In genomic region chr11:11975201-11976092, GRCh38 we compare ENCODE assay signal across 13 cellular contexts. TPM values are rescaled to one million over a fixed set of nuclear protein-coding genes. Genes with fewer than 3 reads are reported as not detected.
A peak's percentile ranks its signal among the peaks of the same experiment; 100 is the strongest.
DNase-seq lines count a peak whose midpoint lies in the region; ATAC-seq, FAIRE-seq and TF ChIP-seq lines count a peak whose summit lies in the region.
"Had no signal": no experiment of that assay in that cellular context is flagged by ENCODE, and none has a peak within 500 bp of the region (broad histone marks: within the 10 kb centered on the region; RNA-seq: fewer than 3 reads in every experiment).

No MANE protein-coding gene starts in this region.

- no peak overlapping the region for H3T11ph ChIP-seq in H9 (ENCODE audit: low read length)

- H3K79me1 ChIP-seq in H9 (ENCODE audit: insufficient read depth, low read depth, low read length, poor library complexity, severe bottlenecking), result no peaks in the 10 kb centered on the region

- H4K20me1 ChIP-seq in H9 (ENCODE audit: control insufficient read depth, insufficient read depth, insufficient read length) (no peaks in the 10 kb centered on the region), PC-9 (ENCODE audit: insufficient read depth) (no peaks in the 10 kb centered on the region)

- H2BK15ac ChIP-seq in H9 (ENCODE audit: low read depth, low read length), result no peak overlapping the region

- H3K4me1 ChIP-seq in H9 (ENCODE audit: insufficient read depth, low read length), result no peaks in the 10 kb centered on the region
- H3K4me1 ChIP-seq in endodermal cell (ENCODE audit: control insufficient read depth, insufficient read depth, low read length), result no peaks in the 10 kb centered on the region
- H3K4me1 ChIP-seq in small intestine (ENCODE audit: control insufficient read depth in 2 of 2, insufficient read depth in 1 of 2, low read depth in 1 of 2, low read length in 1 of 2), result peaks cover 0 to 3% of the 10 kb centered on the region in 2 donors
- peaks cover 12 to 59% of the 10 kb centered on the region in 2 donors for H3K4me1 ChIP-seq in thyroid gland
- H3K4me1 ChIP-seq in PC-9 (replicated peaks; ENCODE audit: insufficient read depth), result peaks cover 15% of the 10 kb centered on the region

- H3K4me1 Mint-ChIP-seq in H9 (peaks cover 19 to 23% of the 10 kb centered on the region in 2 experiments), endodermal cell (peaks cover 24% of the 10 kb centered on the region)
- H3K4me1 Mint-ChIP-seq: activated B cell treated with CpG ODN at 0.5 μM for 24 hours had no signal

- no peak overlapping the region for H2AK5ac ChIP-seq in H9 (ENCODE audit: insufficient read length, low read length)

- H3K4me3 ChIP-seq in endodermal cell (ENCODE audit: low read length) (no peak overlapping the region), small intestine (ENCODE audit: low read depth in 1 of 2, low read length in 2 of 2) (no peak overlapping the region), thyroid gland (replicated peaks in 1 of 3) (no peak overlapping the region), PC-9 (no peak overlapping the region)
- H3K4me3 ChIP-seq: GM12878, lung had no signal

- no peak overlapping the region for H3K14ac ChIP-seq in H9 (ENCODE audit: insufficient read depth, low read length)

- no peak overlapping the region for H3K27ac ChIP-seq in H9 (ENCODE audit: insufficient read length, low read depth, low read length)
- no peak overlapping the region for H3K27ac ChIP-seq in endodermal cell (ENCODE audit: low read depth, low read length)
- peak overlapping the region in 1 of 2 donors; percentile 9 for H3K27ac ChIP-seq in small intestine (ENCODE audit: low read depth in 1 of 2, low read length in 1 of 2)
- no peak overlapping the region for H3K27ac ChIP-seq in thyroid gland
- H3K27ac ChIP-seq in PC-9, result no peak overlapping the region

- no peak overlapping the region for H3K18ac ChIP-seq in H9 (ENCODE audit: insufficient read length, low read depth, low read length)

- H3K4me3 Mint-ChIP-seq in H9 (no peak overlapping the region), endodermal cell (no peak overlapping the region)
- H3K4me3 Mint-ChIP-seq: activated B cell treated with CpG ODN at 0.5 μM for 24 hours had no signal

- TF ChIP-seq CTCF in H9 (conservative IDR thresholded peaks at IDR 0.05) (no peak), endodermal cell (conservative IDR thresholded peaks at IDR 0.05) (no peak), thyroid gland (IDR thresholded peaks at IDR 0.05) (no peak), PC-9 (conservative IDR thresholded peaks at IDR 0.05) (no peak)

- no peaks in the 10 kb centered on the region for H3K23me2 ChIP-seq in H9 (ENCODE audit: insufficient read length, low read depth, low read length, poor library complexity, severe bottlenecking)

- H2AFZ ChIP-seq in H9 (ENCODE audit: low read length) (no peak overlapping the region), PC-9 (no peak overlapping the region)

- H3K4ac ChIP-seq in H9 (ENCODE audit: low read depth, low read length), result no peak overlapping the region

- WGBS in H9 (ENCODE audit: extremely low coverage, insufficient read length, low lambda C conversion rate), result no CpG with 5 or more reads among the region's 11 CpGs
- WGBS in endodermal cell (ENCODE audit: insufficient coverage in 1 of 2, insufficient read length in 1 of 2), 2 experiments, result 89 to 100% methylated on average over 4 to 11 of the region's 11 CpGs
- WGBS in small intestine, 3 donors, result 60 to 77% (median 70%) methylated on average over 11 of the region's 11 CpGs
- 87 to 96% methylated on average over 10 to 11 of the region's 11 CpGs for WGBS in thyroid gland, 2 donors

- no peaks in the 10 kb centered on the region for H3K79me2 ChIP-seq in H9 (ENCODE audit: insufficient read depth, low read length)
- H3K79me2 ChIP-seq in PC-9 (ENCODE audit: low read depth), result no peaks in the 10 kb centered on the region

- H3K23ac ChIP-seq in H9 (ENCODE audit: insufficient read length, low read depth, low read length), result no peak overlapping the region

- no peak for FAIRE-seq in small intestine (lab: Jason Lieb, UNC)
- FAIRE-seq: GM12878 had no signal

- no TSS peak for BruUV-seq in PC-9 (replicated peaks; lab: Mats Ljungman, UMichigan)

- DNase-seq in H9 (peak; percentile 19), NCI-H524 (lab: John Stamatoyannopoulos, UW) (peak; percentile 59 to 82), endodermal cell (peak; percentile 44), small intestine (peak; percentile 22), thyroid gland (no peak), PC-9 (no peak), HK-2 (ENCODE audit: unreplicated experiment) (no peak)
- DNase-seq: activated B cell treated with CpG ODN at 0.5 μM for 24 hours, Caco-2, NCI-H1436 had no signal

- H2BK5ac ChIP-seq in H9 (ENCODE audit: insufficient read length, low read length), result no peak overlapping the region

- H3K9me3 Mint-ChIP-seq in H9 (no peaks in the 10 kb centered on the region), endodermal cell (no peaks in the 10 kb centered on the region)
- H3K9me3 Mint-ChIP-seq: activated B cell treated with CpG ODN at 0.5 μM for 24 hours had no signal

- H3K9me3 ChIP-seq in H9 (ENCODE audit: control insufficient read depth, low read depth, low read length) (no peaks in the 10 kb centered on the region), endodermal cell (ENCODE audit: control insufficient read depth, low read length) (no peaks in the 10 kb centered on the region), small intestine (ENCODE audit: control insufficient read depth, low read depth) (no peaks in the 10 kb centered on the region), thyroid gland (no peaks in the 10 kb centered on the region), PC-9 (ENCODE audit: insufficient read depth, low read depth) (no peaks in the 10 kb centered on the region)
- H3K9me3 ChIP-seq: Caco-2 had no signal

- H3K27ac Mint-ChIP-seq in H9 (no peak overlapping the region; a peak in 1 of 7 replicates), endodermal cell (no peak overlapping the region)
- H3K27ac Mint-ChIP-seq: activated B cell treated with CpG ODN at 0.5 μM for 24 hours had no signal

- H2BK12ac ChIP-seq in H9 (ENCODE audit: insufficient read length, low read depth, low read length), result no peak overlapping the region

- no peaks in the 10 kb centered on the region for H3F3A ChIP-seq in PC-9 (ENCODE audit: insufficient read depth, low read depth)

- no peak overlapping the region for H2BK120ac ChIP-seq in H9 (ENCODE audit: low read depth, low read length, poor library complexity, severe bottlenecking)

- no peak overlapping the region for H3K56ac ChIP-seq in H9 (ENCODE audit: insufficient read length, low read depth, low read length)

- no peaks in the 10 kb centered on the region for H3K27me3 ChIP-seq in H9 (ENCODE audit: insufficient read depth, low read length)
- H3K27me3 ChIP-seq in endodermal cell (ENCODE audit: control insufficient read depth, insufficient read depth, low read length, poor library complexity, severe bottlenecking), result no peaks in the 10 kb centered on the region
- no peaks in the 10 kb centered on the region for H3K27me3 ChIP-seq in small intestine (ENCODE audit: control insufficient read depth in 2 of 2, insufficient read depth in 2 of 2, low read length in 2 of 2)
- H3K27me3 ChIP-seq in thyroid gland, result no peaks in the 10 kb centered on the region
- H3K27me3 ChIP-seq in PC-9 (ENCODE audit: insufficient read depth, low read depth), result no peaks in the 10 kb centered on the region

- no peak overlapping the region for H4K8ac ChIP-seq in H9 (replicated peaks; ENCODE audit: insufficient read length, low read depth, low read length)

- H4K91ac ChIP-seq in H9 (ENCODE audit: insufficient read length, low read depth, low read length), result no peak overlapping the region

- ATAC-seq in GM19023 (IDR thresholded peaks at IDR 0.05; ENCODE audit: unreplicated experiment), result no peak
- ATAC-seq: GM12878 had no signal

- H3K9me2 ChIP-seq in PC-9 (ENCODE audit: insufficient read depth), result no peaks in the 10 kb centered on the region

- H4K5ac ChIP-seq in H9 (ENCODE audit: insufficient read length, low read depth, low read length), result no peak overlapping the region

- POLR2A ChIA-PET in PC-9 (lab: Charles Lee; ENCODE audit: unreplicated experiment), result no interaction called here

- H2BK20ac ChIP-seq in H9 (ENCODE audit: low read depth, low read length, poor library complexity, severe bottlenecking), result no peak overlapping the region

- H3K36me3 ChIP-seq in endodermal cell (ENCODE audit: control insufficient read depth, insufficient read depth, low read length), result no peaks in the 10 kb centered on the region
- no peaks in the 10 kb centered on the region for H3K36me3 ChIP-seq in small intestine (ENCODE audit: control insufficient read depth in 2 of 2, insufficient read depth in 2 of 2, low read length in 2 of 2)
- no peaks in the 10 kb centered on the region for H3K36me3 ChIP-seq in thyroid gland
- no peaks in the 10 kb centered on the region for H3K36me3 ChIP-seq in PC-9 (ENCODE audit: low read depth)

- no peak for TF ChIP-seq POLR2A in thyroid gland (IDR thresholded peaks at IDR 0.05)

- H3K36me3 Mint-ChIP-seq in H9 (ENCODE audit: insufficient read depth in 1 of 3, low read depth in 3 of 3), result peaks cover 0 to 2% (median 0%) of the 10 kb centered on the region in 3 experiments; a peak in 2 of 7 replicates
- H3K36me3 Mint-ChIP-seq in endodermal cell (ENCODE audit: low read depth), result peaks cover 12% of the 10 kb centered on the region

- H3K9ac ChIP-seq in H9 (ENCODE audit: extremely low read depth, insufficient read length, low read length), result no peak overlapping the region
- no peak overlapping the region for H3K9ac ChIP-seq in endodermal cell (ENCODE audit: extremely low read depth, low read length, poor library complexity, severe bottlenecking)

- H3K4me2 ChIP-seq in H9 (ENCODE audit: insufficient read depth, insufficient read length, low read length), result no peak overlapping the region
- H3K4me2 ChIP-seq in PC-9, result no peak overlapping the region

- CTCF ChIA-PET in PC-9 (lab: Charles Lee), result interaction anchor here (0.6 kb wide), 2 partner anchors 35 to 43 kb away, joined by 3 to 6 read pairs; no protein-coding TSS in a partner anchor

- H3K27me3 Mint-ChIP-seq in H9 (ENCODE audit: low read depth) (no peaks in the 10 kb centered on the region; the same call in 1 of the 2 replicates), endodermal cell (ENCODE audit: insufficient read depth) (no peaks in the 10 kb centered on the region)

- intact Hi-C loops in thyroid gland (cut with DNase I) (no loop called here), PC-9 (cut with micrococcal nuclease; ENCODE audit: unreplicated experiment) (loop anchor here (5.0 kb wide), 1 partner anchor 67 kb away; no protein-coding TSS in a partner anchor)

RNA-seq across cellular contexts. Expression of gene DKK3, which starts 33.0 kb away (rescaled TPM):
- 16.2 and 17.1 TPM in 2 replicates for total RNA-seq in H9 (2021)
- total RNA-seq in endodermal cell, result 10 to 100 TPM; 18.8 to 42.6 TPM
- polyA plus RNA-seq in endodermal cell (2013, experiment 1 of 2), result 57.9 TPM
- polyA plus RNA-seq in endodermal cell (2013, experiment 2 of 2), result 51.3 TPM
- 10 to 100 TPM in 1 of 3 donors, 1 to 10 TPM in 2; 4.2 to 29.1 (median 5.9) TPM for polyA plus RNA-seq in small intestine
- total RNA-seq in thyroid gland, result 10 to 100 TPM; 15.1 to 72.0 (median 27.3) TPM
- total RNA-seq in PC-9 (2021), result 11.5 and 13.9 TPM in 2 replicates
- total RNA-seq: activated B cell treated with CpG ODN at 0.5 μM for 24 hours had no signal

Comparison
In these comparisons a context has a peak if more than half of its experiments do, and no peak if none do; other contexts are left out.
1. DNase-seq: peak in H9 (single experiment), NCI-H524 (2 of 2), endodermal cell (single experiment) and small intestine (single experiment); none in thyroid gland (0 of 2), PC-9 (0 of 2) and HK-2 (single experiment).